Comparison of ENCODE assay signal across 1 cellular context in the genomic region with DNA sequence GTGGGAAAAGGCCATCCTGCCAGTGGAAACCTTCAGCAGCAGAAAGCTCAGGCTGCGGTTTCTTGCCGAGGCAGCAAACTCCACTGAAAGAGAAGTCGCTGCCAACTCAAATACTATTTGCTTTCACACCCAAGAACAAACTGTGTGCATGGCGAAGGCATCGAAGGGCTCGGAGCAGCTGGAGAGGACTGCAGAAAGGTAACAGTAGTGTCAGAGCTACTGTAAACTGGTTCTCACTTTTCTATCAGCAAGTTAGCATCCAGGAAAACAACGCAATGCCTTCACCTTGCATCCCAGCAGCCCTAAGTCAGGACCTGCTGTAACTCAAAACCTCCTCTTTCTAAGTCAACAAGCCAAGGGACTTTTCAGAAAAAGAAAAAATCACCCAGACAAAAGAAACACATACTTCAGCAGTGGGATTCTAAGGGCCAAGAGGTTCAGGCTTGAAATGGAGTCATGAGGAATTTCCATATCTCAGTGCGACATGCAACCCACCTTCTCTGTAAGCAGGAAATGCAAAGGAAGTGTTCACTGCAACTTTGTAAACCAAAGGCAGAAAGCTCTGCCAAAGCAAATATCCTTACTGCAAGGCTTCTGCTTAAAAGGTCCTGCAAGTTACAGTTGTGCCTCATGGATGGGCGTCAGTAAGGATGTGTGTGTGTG.
TF ChIP-seq lines count a peak whose summit lies in the region.

No MANE protein-coding gene starts in this region.

TF ChIP-seq in HEK293, 187 proteins besides CTCF, POLR2A, EP300 and RAD21 (continued from another document):
- TF ChIP-seq, protein P1, sequence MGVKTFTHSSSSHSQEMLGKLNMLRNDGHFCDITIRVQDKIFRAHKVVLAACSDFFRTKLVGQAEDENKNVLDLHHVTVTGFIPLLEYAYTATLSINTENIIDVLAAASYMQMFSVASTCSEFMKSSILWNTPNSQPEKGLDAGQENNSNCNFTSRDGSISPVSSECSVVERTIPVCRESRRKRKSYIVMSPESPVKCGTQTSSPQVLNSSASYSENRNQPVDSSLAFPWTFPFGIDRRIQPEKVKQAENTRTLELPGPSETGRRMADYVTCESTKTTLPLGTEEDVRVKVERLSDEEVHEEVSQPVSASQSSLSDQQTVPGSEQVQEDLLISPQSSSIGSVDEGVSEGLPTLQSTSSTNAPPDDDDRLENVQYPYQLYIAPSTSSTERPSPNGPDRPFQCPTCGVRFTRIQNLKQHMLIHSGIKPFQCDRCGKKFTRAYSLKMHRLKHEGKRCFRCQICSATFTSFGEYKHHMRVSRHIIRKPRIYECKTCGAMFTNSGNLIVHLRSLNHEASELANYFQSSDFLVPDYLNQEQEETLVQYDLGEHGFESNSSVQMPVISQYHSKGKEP (tag by site-specific recombination; IDR thresholded peaks at IDR 0.05) = peak; percentile 82
